ENCODE assay signal across 8 cellular contexts in genomic region chr20:1225263-1225728, GRCh38. TPM values are rescaled to one million over a fixed set of nuclear protein-coding genes. Genes with fewer than 3 reads are reported as not detected.
A peak's percentile ranks its signal among the peaks of the same experiment; 100 is the strongest.
DNase-seq lines count a peak whose midpoint lies in the region; ATAC-seq and TF ChIP-seq lines count a peak whose summit lies in the region.

No MANE protein-coding gene starts in this region.

- H3K4me1 ChIP-seq in PC-9 (replicated peaks; ENCODE audit: insufficient read depth) = 0 out of 2 replicates have a peak, but pooled peaks cover 3% of the 10 kb centered on the region
- H3K4me1 ChIP-seq in esophagus muscularis mucosa = peaks cover 11 to 19% (median 16%) of the 10 kb centered on the region in 4 donors

- in situ Hi-C loops in GM13977 (cut with MboI; ENCODE audit: low pct_unique_long_range_greater_than_20kb, low sequenced_read_pairs, unreplicated experiment) = no loop called here

- H3K27ac ChIP-seq in PC-9 (no peak overlapping the region), esophagus muscularis mucosa (replicated peaks in 1 of 4) (peak overlapping the region in 1 of 4 donors; percentile 31)

- H3F3A ChIP-seq in PC-9 (ENCODE audit: insufficient read depth, low read depth) = peaks cover 9% of the 10 kb centered on the region

- H3K4me2 ChIP-seq in PC-9 = peak overlapping the region; percentile 79

- no peak for TF ChIP-seq CTCF in PC-9 (conservative IDR thresholded peaks at IDR 0.05)
- no peak for TF ChIP-seq CTCF in esophagus muscularis mucosa (IDR thresholded peaks at IDR 0.05)
- TF ChIP-seq CTCF in retinal pigment epithelial cell (conservative IDR thresholded peaks at IDR 0.05; ENCODE audit: low read depth, low read length) = no peak
- TF ChIP-seq CTCF in GM13977 (IDR thresholded peaks at IDR 0.05; ENCODE audit: extremely low read depth, insufficient read depth, missing control alignments) = no peak

- no TSS peak for BruUV-seq in PC-9 (replicated peaks; lab: Mats Ljungman, UMichigan)

- H3K36me3 ChIP-seq in PC-9 (ENCODE audit: low read depth) (no peaks in the 10 kb centered on the region), esophagus muscularis mucosa (no peaks in the 10 kb centered on the region)

- H4K20me1 ChIP-seq in PC-9 (ENCODE audit: insufficient read depth) = no peaks in the 10 kb centered on the region

- H3K9me2 ChIP-seq in PC-9 (ENCODE audit: insufficient read depth) = no peaks in the 10 kb centered on the region

- H3K4me3 ChIP-seq in PC-9 (peak overlapping the region; percentile 55), esophagus muscularis mucosa (peak overlapping the region; percentile 62 to 71 (median 67)), retinal pigment epithelial cell (ENCODE audit: low read length) (peak overlapping the region; percentile 33)

- WGBS in esophagus muscularis mucosa = 4% methylated on average over 25 of the region's 26 CpGs

- no peak for TF ChIP-seq EP300 in esophagus muscularis mucosa (IDR thresholded peaks at IDR 0.05)

- no peak overlapping the region for H2AFZ ChIP-seq in PC-9

- H3K27me3 ChIP-seq in PC-9 (ENCODE audit: insufficient read depth, low read depth) = peaks cover 32% of the 10 kb centered on the region
- peaks cover 0 to 62% (median 15%) of the 10 kb centered on the region in 4 donors for H3K27me3 ChIP-seq in esophagus muscularis mucosa

- peak; percentile 18 for ATAC-seq in GM21825 (IDR thresholded peaks at IDR 0.05; ENCODE audit: unreplicated experiment)

- DNase-seq in PC-9 (peak in 1 of 2 experiments; percentile 37), esophagus muscularis mucosa (ENCODE audit: extremely low spot score) (no peak), retinal pigment epithelial cell (ENCODE audit: low read depth) (no peak), iPS-NIHi11 (ENCODE audit: low spot score) (no peak), T-helper 9 cell (no peak), AG20443 (ENCODE audit: low spot score) (no peak), GM13977 (ENCODE audit: low spot score) (no peak)

- CTCF ChIA-PET in PC-9 (lab: Charles Lee) = no interaction called here

- POLR2A ChIA-PET in PC-9 (lab: Charles Lee; ENCODE audit: unreplicated experiment) = no interaction called here

- H3K79me2 ChIP-seq in PC-9 (ENCODE audit: low read depth) = no peaks in the 10 kb centered on the region

- intact Hi-C loops in PC-9 (cut with micrococcal nuclease; ENCODE audit: unreplicated experiment) (loop anchor here (5.0 to 10.0 kb wide), 2 partner anchors 42 to 90 kb away; partner anchors contain the start of gene SNPH), esophagus muscularis mucosa (cut with DNase I) (no loop called here)

- H3K9me3 ChIP-seq in PC-9 (ENCODE audit: insufficient read depth, low read depth) (no peaks in the 10 kb centered on the region), esophagus muscularis mucosa (peaks cover 0 to 5% (median 0%) of the 10 kb centered on the region in 4 donors)

- TF ChIP-seq POLR2A in esophagus muscularis mucosa (IDR thresholded peaks at IDR 0.05; ENCODE audit: low read depth) = no peak

RNA-seq across cellular contexts. Expression of gene RAD21L1, which starts 0.5 kb away (rescaled TPM):
- total RNA-seq in PC-9 (2021) (0.60 TPM in 1 of 2 replicates, not detected in the other), esophagus muscularis mucosa (not detected)

RNA-seq across cellular contexts. Expression of gene C20orf202, which starts 22.0 kb away (rescaled TPM):
- total RNA-seq in PC-9 (2021) (not detected in 2 replicates), esophagus muscularis mucosa (under 1 TPM in 2 of 4 donors, not detected in 2; 0.17 to 0.52 TPM)

RNA-seq across cellular contexts. Expression of gene TMEM74B, which starts 40.5 kb away (rescaled TPM):
- 0.44 and 1.2 TPM in 2 replicates for total RNA-seq in PC-9 (2021)
- 1 to 10 TPM in 2 of 4 donors, under 1 TPM in 2; 0.71 to 2.1 (median 1.2) TPM for total RNA-seq in esophagus muscularis mucosa

RNA-seq across cellular contexts. Expression of gene SNPH, which starts 40.8 kb away (rescaled TPM):
- total RNA-seq in PC-9 (2021) = 3.4 and 4.0 TPM in 2 replicates
- total RNA-seq in esophagus muscularis mucosa = 10 to 100 TPM in 3 of 4 donors, 1 to 10 TPM in 1; 9.6 to 29.5 (median 17.3) TPM
